21 cellular contexts compared by ENCODE assay signal in genomic region chr18:33469699-33470098, GRCh38. TPM values are rescaled to one million over a fixed set of nuclear protein-coding genes. Genes with fewer than 3 reads are reported as not detected.
"Had no signal": no experiment of that assay in that cellular context is flagged by ENCODE, and none has a peak within 500 bp of the region (broad histone marks: within the 10 kb centered on the region; RNA-seq: fewer than 3 reads in every experiment).

No MANE protein-coding gene starts in this region.

- H3K27me3 Mint-ChIP-seq: naive thymus-derived CD4-positive, alpha-beta T cell; stimulated activated memory B cell treated with anti-CD40 and anti-IgM and Interleukin-4, amounts not matched to agents 10 μg/mL and 1 μg/mL and 100 μg/mL, for 72 hours had no signal

- DNase-seq: activated CD4-positive, alpha-beta T cell treated with anti-CD3 and anti-CD28 coated beads for 1 hour; activated CD4-positive, alpha-beta T cell treated with anti-CD3 and anti-CD28 coated beads, Interleukin-2, amount 50 U/mL, for 4 hours; activated naive CD4-positive, alpha-beta T cell treated with Interleukin-2 at 50 U/mL for 16 hours; activated T-cell treated with anti-CD3 and anti-CD28 coated beads for 4 hours; central memory CD4-positive, alpha-beta T cell; cortex of kidney; effector CD8-positive, alpha-beta T cell; gastrocnemius medialis; heart left ventricle; islet precursor cell; left lung; mucosa of descending colon; naive thymus-derived CD4-positive, alpha-beta T cell; posterior cingulate gyrus; retina; stimulated activated CD4-positive, alpha-beta T cell treated with anti-CD3 and anti-CD28 coated beads, Interleukin-2, amount 100 ng/mL, for 48 hours; thyroid gland had no signal

- H3K9me3 Mint-ChIP-seq: stimulated activated memory B cell treated with anti-CD40 and anti-IgM and Interleukin-4, amounts not matched to agents 10 μg/mL and 1 μg/mL and 100 μg/mL, for 72 hours had no signal

- H3K36me3 Mint-ChIP-seq: naive thymus-derived CD4-positive, alpha-beta T cell; stimulated activated memory B cell treated with anti-CD40 and anti-IgM and Interleukin-4, amounts not matched to agents 10 μg/mL and 1 μg/mL and 100 μg/mL, for 72 hours had no signal

- ATAC-seq: gastrocnemius medialis; heart left ventricle; left lung; mucosa of descending colon; naive thymus-derived CD4-positive, alpha-beta T cell; stimulated activated memory B cell treated with anti-CD40 and anti-IgM and Interleukin-4, amounts not matched to agents 10 μg/mL and 1 μg/mL and 100 μg/mL, for 72 hours had no signal

- H3K4me3 Mint-ChIP-seq: naive thymus-derived CD4-positive, alpha-beta T cell; stimulated activated memory B cell treated with anti-CD40 and anti-IgM and Interleukin-4, amounts not matched to agents 10 μg/mL and 1 μg/mL and 100 μg/mL, for 72 hours; T-helper 2 cell treated with Interferon-gamma antibody and Interleukin-4, amounts not matched to agents 5 μg/mL and 100 μg/mL, for 36 hours had no signal

- H3K27ac ChIP-seq: gastrocnemius medialis, heart left ventricle, left lung, neutrophil, thyroid gland, vagina had no signal

- H3K4me1 Mint-ChIP-seq: naive thymus-derived CD4-positive, alpha-beta T cell; stimulated activated memory B cell treated with anti-CD40 and anti-IgM and Interleukin-4, amounts not matched to agents 10 μg/mL and 1 μg/mL and 100 μg/mL, for 72 hours had no signal

- H3K4me3 ChIP-seq: gastrocnemius medialis, heart left ventricle, left lung, mucosa of descending colon, thyroid gland, vagina had no signal

- H3K4me1 ChIP-seq: gastrocnemius medialis, heart left ventricle, left lung, thyroid gland, vagina had no signal

- H3K27me3 ChIP-seq: gastrocnemius medialis, heart left ventricle, left lung, neutrophil, thyroid gland, vagina had no signal

- H3K36me3 ChIP-seq: gastrocnemius medialis, heart left ventricle, left lung, neutrophil, thyroid gland, vagina had no signal

- H3K9me3 ChIP-seq: gastrocnemius medialis, heart left ventricle, left lung, mucosa of descending colon, neutrophil, thyroid gland, vagina had no signal

- H3K27ac Mint-ChIP-seq: naive thymus-derived CD4-positive, alpha-beta T cell; stimulated activated memory B cell treated with anti-CD40 and anti-IgM and Interleukin-4, amounts not matched to agents 10 μg/mL and 1 μg/mL and 100 μg/mL, for 72 hours; T-helper 2 cell treated with Interferon-gamma antibody and Interleukin-4, amounts not matched to agents 5 μg/mL and 100 μg/mL, for 36 hours had no signal

RNA-seq across cellular contexts. Expression of gene CCDC178, which starts 29.2 kb away (rescaled TPM):
- total RNA-seq: mucosa of descending colon; naive thymus-derived CD4-positive, alpha-beta T cell had no signal
- polyA plus RNA-seq: naive thymus-derived CD4-positive, alpha-beta T cell had no signal
